Comparison of ENCODE assay signal across 25 cellular contexts in the genomic region with DNA sequence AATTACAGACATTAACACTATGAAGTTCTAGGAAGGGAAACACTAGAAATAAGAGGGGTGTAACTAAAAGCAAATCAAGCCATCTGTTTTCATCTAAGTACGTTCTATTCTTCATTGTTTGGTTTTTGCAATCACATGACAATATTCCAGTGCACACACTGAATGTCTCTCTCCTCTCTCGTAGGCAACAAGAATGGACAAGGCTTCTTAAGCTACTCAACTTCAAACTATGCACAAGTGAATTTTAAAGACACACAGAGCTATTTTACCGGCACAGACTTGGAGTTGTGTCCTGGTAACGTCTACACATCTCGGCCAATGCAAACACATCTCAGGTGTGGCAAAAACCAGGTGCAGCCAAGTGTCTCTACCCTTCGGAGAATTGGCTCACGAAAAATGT.
DNase-seq lines count a peak whose midpoint lies in the region; ATAC-seq, FAIRE-seq and TF ChIP-seq lines count a peak whose summit lies in the region.
"Had no signal": no experiment of that assay in that cellular context is flagged by ENCODE, and none has a peak within 500 bp of the region (broad histone marks: within the 10 kb centered on the region; RNA-seq: fewer than 3 reads in every experiment).

No MANE protein-coding gene starts in this region.

- H3K4me1 Mint-ChIP-seq in MCF 10A (ENCODE audit: insufficient read depth, unreplicated experiment): no peaks in the 10 kb centered on the region
- no peaks in the 10 kb centered on the region for H3K4me1 Mint-ChIP-seq in activated T-helper 2 cell treated with anti-CD3 and anti-CD28 coated beads, Interferon-gamma antibody, Interleukin-2, Interleukin-4, amounts not matched to agents 10 μg/mL and 5 μg/mL and 100 μg/mL, durations not matched to agents 14 hours and 24 hours and 36 hours (ENCODE audit: low read depth)
- H3K4me1 Mint-ChIP-seq: CD14-positive monocyte; CD4-positive, alpha-beta memory T cell had no signal

- no peak for FAIRE-seq in bronchial epithelial cell (lab: Jason Lieb, UNC)
- FAIRE-seq: A204.1, GM12891, GM18507, H54 had no signal

- intact Hi-C loops in MCF 10A (cut with micrococcal nuclease) (no loop called here), breast epithelium (cut with DNase I; ENCODE audit: low total_unique reads) (no loop called here), prostate gland (cut with DNase I) (no loop called here), right lobe of liver (cut with DNase I) (no loop called here)
- intact Hi-C loops in activated T-helper 2 cell treated with anti-CD3 and anti-CD28 coated beads, Interferon-gamma antibody, Interleukin-2, Interleukin-4, amounts not matched to agents 10 μg/mL and 5 μg/mL and 100 μg/mL, durations not matched to agents 14 hours and 24 hours and 36 hours (cut with micrococcal nuclease): no loop called here

- H3K4me3 ChIP-seq in breast epithelium (no peak overlapping the region), bronchial epithelial cell (ENCODE audit: low read depth, low read length) (no peak overlapping the region), prostate gland (no peak overlapping the region), right lobe of liver (no peak overlapping the region)
- H3K4me3 ChIP-seq: BLaER1 treated with 17β-estradiol and CSF1 and Interleukin-3, amounts not matched to agents 10 nM and 100 nM; HAP-1 had no signal

- WGBS in prostate gland: 25% methylated on average over 7 of the region's 7 CpGs
- WGBS in right lobe of liver (ENCODE audit: insufficient coverage, low coverage, low lambda C conversion rate, missing lambda C conversion rate): 52% methylated on average over 7 of the region's 7 CpGs

- peaks cover 2 to 6% of the 10 kb centered on the region in 2 donors for H3K9me3 ChIP-seq in breast epithelium
- H3K9me3 ChIP-seq in prostate gland: no peaks in the 10 kb centered on the region
- H3K9me3 ChIP-seq in right lobe of liver: no peaks in the 10 kb centered on the region
- H3K9me3 ChIP-seq: BE2C, HAP-1 had no signal

- H3K27me3 ChIP-seq in breast epithelium: no peaks in the 10 kb centered on the region
- H3K27me3 ChIP-seq in bronchial epithelial cell (ENCODE audit: control insufficient read depth, insufficient read depth, low read length): no peaks in the 10 kb centered on the region
- no peaks in the 10 kb centered on the region for H3K27me3 ChIP-seq in prostate gland (replicated peaks; ENCODE audit: insufficient read depth)
- no peaks in the 10 kb centered on the region for H3K27me3 ChIP-seq in right lobe of liver
- H3K27me3 ChIP-seq: BE2C; BLaER1 treated with 17β-estradiol and CSF1 and Interleukin-3, amounts not matched to agents 10 nM and 100 nM had no signal

- H3K36me3 ChIP-seq in breast epithelium (no peaks in the 10 kb centered on the region), bronchial epithelial cell (ENCODE audit: control insufficient read depth, insufficient read depth, low read length) (no peaks in the 10 kb centered on the region), prostate gland (no peaks in the 10 kb centered on the region), right lobe of liver (no peaks in the 10 kb centered on the region)
- H3K36me3 ChIP-seq: BE2C; BLaER1 treated with 17β-estradiol and CSF1 and Interleukin-3, amounts not matched to agents 10 nM and 100 nM; HAP-1 had no signal

- H3K4me3 Mint-ChIP-seq in MCF 10A (ENCODE audit: unreplicated experiment): no peak overlapping the region
- no peak overlapping the region for H3K4me3 Mint-ChIP-seq in activated T-helper 2 cell treated with anti-CD3 and anti-CD28 coated beads, Interferon-gamma antibody, Interleukin-2, Interleukin-4, amounts not matched to agents 10 μg/mL and 5 μg/mL and 100 μg/mL, durations not matched to agents 14 hours and 24 hours and 36 hours (ENCODE audit: low read depth)
- H3K4me3 Mint-ChIP-seq: CD14-positive monocyte; CD4-positive, alpha-beta memory T cell; HFFc6 had no signal

- H3K27me3 Mint-ChIP-seq in MCF 10A (ENCODE audit: insufficient read depth, unreplicated experiment): peaks cover 47% of the 10 kb centered on the region
- no peaks in the 10 kb centered on the region for H3K27me3 Mint-ChIP-seq in activated T-helper 2 cell treated with anti-CD3 and anti-CD28 coated beads, Interferon-gamma antibody, Interleukin-2, Interleukin-4, amounts not matched to agents 10 μg/mL and 5 μg/mL and 100 μg/mL, durations not matched to agents 14 hours and 24 hours and 36 hours (ENCODE audit: low read depth)

- BruUV-seq in MCF 10A (replicated peaks; lab: Mats Ljungman, UMichigan): no TSS peak

- CTCF ChIA-PET in MCF 10A (lab: Yijun Ruan, JAX): interaction anchor here (0.6 to 1.3 kb wide), 2 partner anchors 9 to 413 kb away, joined by 4 read pairs; no protein-coding TSS in a partner anchor

- POLR2A ChIA-PET in MCF 10A (lab: Yijun Ruan, JAX): interaction anchor here (0.6 to 1.0 kb wide), 4 partner anchors 12 to 422 kb away, joined by 3 read pairs; no protein-coding TSS in a partner anchor

- DNase-seq in MCF 10A (ENCODE audit: unreplicated experiment) (no peak), breast epithelium (ENCODE audit: low spot score in 2 of 2) (no peak), bronchial epithelial cell (ENCODE audit: low read depth) (peak; percentile 63), prostate gland (ENCODE audit: low spot score) (peak; percentile 7), right lobe of liver (no peak)
- DNase-seq in activated T-helper 2 cell treated with anti-CD3 and anti-CD28 coated beads, Interferon-gamma antibody, Interleukin-2, Interleukin-4, amounts not matched to agents 10 μg/mL and 5 μg/mL and 100 μg/mL, durations not matched to agents 14 hours and 24 hours and 36 hours (ENCODE audit: low spot score): no peak
- DNase-seq: ACHN; AML-193; BE2C; Calu3; CD4-positive, alpha-beta memory T cell; COR-L47; DMS53; DMS79 treated with DMSO at 0.1 percent for 48 hours; GF-D8; GOT3; HFFc6 had no signal

- H3K27ac Mint-ChIP-seq in MCF 10A (ENCODE audit: low read depth, unreplicated experiment): peak overlapping the region; percentile 18
- no peak overlapping the region for H3K27ac Mint-ChIP-seq in activated T-helper 2 cell treated with anti-CD3 and anti-CD28 coated beads, Interferon-gamma antibody, Interleukin-2, Interleukin-4, amounts not matched to agents 10 μg/mL and 5 μg/mL and 100 μg/mL, durations not matched to agents 14 hours and 24 hours and 36 hours
- H3K27ac Mint-ChIP-seq: CD14-positive monocyte; CD4-positive, alpha-beta memory T cell; HFFc6 had no signal

- no peak for ATAC-seq in right lobe of liver

- no peaks in the 10 kb centered on the region for H3K4me1 ChIP-seq in breast epithelium
- no peaks in the 10 kb centered on the region for H3K4me1 ChIP-seq in prostate gland (replicated peaks)
- no peaks in the 10 kb centered on the region for H3K4me1 ChIP-seq in right lobe of liver
- H3K4me1 ChIP-seq: BE2C; BLaER1 treated with 17β-estradiol and CSF1 and Interleukin-3, amounts not matched to agents 10 nM and 100 nM; HAP-1 had no signal

- no peak for TF ChIP-seq POLR2A in breast epithelium (IDR thresholded peaks at IDR 0.05)
- TF ChIP-seq POLR2A in prostate gland (IDR thresholded peaks at IDR 0.05): no peak
- no peak for TF ChIP-seq POLR2A in right lobe of liver (IDR thresholded peaks at IDR 0.05)

- peaks cover 30% of the 10 kb centered on the region for H3K9me3 Mint-ChIP-seq in MCF 10A (ENCODE audit: unreplicated experiment)
- no peaks in the 10 kb centered on the region for H3K9me3 Mint-ChIP-seq in activated T-helper 2 cell treated with anti-CD3 and anti-CD28 coated beads, Interferon-gamma antibody, Interleukin-2, Interleukin-4, amounts not matched to agents 10 μg/mL and 5 μg/mL and 100 μg/mL, durations not matched to agents 14 hours and 24 hours and 36 hours

- H3K36me3 Mint-ChIP-seq in MCF 10A (ENCODE audit: insufficient read depth, unreplicated experiment): no peaks in the 10 kb centered on the region
- no peaks in the 10 kb centered on the region for H3K36me3 Mint-ChIP-seq in activated T-helper 2 cell treated with anti-CD3 and anti-CD28 coated beads, Interferon-gamma antibody, Interleukin-2, Interleukin-4, amounts not matched to agents 10 μg/mL and 5 μg/mL and 100 μg/mL, durations not matched to agents 14 hours and 24 hours and 36 hours (ENCODE audit: low read depth)
- H3K36me3 Mint-ChIP-seq: CD14-positive monocyte had no signal

- TF ChIP-seq CTCF in MCF 10A (IDR thresholded peaks at IDR 0.05; ENCODE audit: unreplicated experiment) (no peak), breast epithelium (IDR thresholded peaks at IDR 0.05) (no peak), bronchial epithelial cell (IDR thresholded peaks at IDR 0.05; ENCODE audit: insufficient read depth, low read length, severe bottlenecking) (no peak), prostate gland (IDR thresholded peaks at IDR 0.05) (no peak), right lobe of liver (IDR thresholded peaks at IDR 0.05) (no peak)

- H3K27ac ChIP-seq in breast epithelium (no peak overlapping the region), prostate gland (no peak overlapping the region), right lobe of liver (no peak overlapping the region)
- H3K27ac ChIP-seq: 22Rv1; BLaER1 treated with 17β-estradiol and CSF1 and Interleukin-3, amounts not matched to agents 10 nM and 100 nM had no signal

Comparison
In these comparisons a context has a peak if more than half of its experiments do, and no peak if none do; other contexts are left out.
1. DNase-seq: peak in bronchial epithelial cell (single experiment) and prostate gland (single experiment); none in MCF 10A (single experiment), breast epithelium (0 of 2), activated T-helper 2 cell treated with anti-CD3 and anti-CD28 coated beads, Interferon-gamma antibody, Interleukin-2, Interleukin-4, amounts not matched to agents 10 μg/mL and 5 μg/mL and 100 μg/mL, durations not matched to agents 14 hours and 24 hours and 36 hours (single experiment) and right lobe of liver (0 of 3).